In the genomic region with DNA sequence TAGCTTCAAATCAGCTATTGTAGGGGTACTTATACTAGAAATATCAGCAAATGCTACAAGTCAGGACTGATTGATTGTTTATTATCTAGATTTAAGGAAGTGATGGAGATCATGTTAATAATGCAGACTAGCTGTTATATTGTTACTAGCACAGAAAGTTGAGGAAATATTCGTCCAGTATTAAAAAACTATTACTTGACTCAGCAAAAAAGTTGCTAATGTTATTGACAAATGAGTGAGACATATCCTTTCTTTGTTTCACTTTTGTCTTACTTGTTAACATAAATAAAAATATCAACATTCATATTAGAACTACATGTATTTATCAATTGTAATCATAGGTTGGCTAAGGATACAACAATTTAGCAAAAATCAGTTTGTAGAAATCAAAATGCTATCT, we compare ENCODE assay signal across 9 cellular contexts.
"Had no signal": no experiment of that assay in that cellular context is flagged by ENCODE, and none has a peak within 500 bp of the region (broad histone marks: within the 10 kb centered on the region; RNA-seq: fewer than 3 reads in every experiment).

No MANE protein-coding gene starts in this region.

- H3K27ac ChIP-seq: GM23248, HL-60 had no signal

- H3K36me3 ChIP-seq: HAP-1 had no signal

- H3K9me3 ChIP-seq: HAP-1 had no signal

- H3K4me1 ChIP-seq: HAP-1 had no signal

- H3K4me3 ChIP-seq: GM23248, HAP-1 had no signal

- DNase-seq: GM23248, GOT3, H7, HFFc6, Kasumi-1, KG1 had no signal

- ATAC-seq: HCT116 had no signal

- H2AFZ ChIP-seq: GM23248 had no signal

- H3K9ac ChIP-seq: GM23248 had no signal
